In genomic region chr1:6695861-6696260, GRCh38 we compare ENCODE assay signal across 14 cellular contexts. TPM values are rescaled to one million over a fixed set of nuclear protein-coding genes. Genes with fewer than 3 reads are reported as not detected.
A peak's percentile ranks its signal among the peaks of the same experiment; 100 is the strongest.
DNase-seq lines count a peak whose midpoint lies in the region; ATAC-seq, FAIRE-seq and TF ChIP-seq lines count a peak whose summit lies in the region.
"Had no signal": no experiment of that assay in that cellular context is flagged by ENCODE, and none has a peak within 500 bp of the region (broad histone marks: within the 10 kb centered on the region; RNA-seq: fewer than 3 reads in every experiment).

No MANE protein-coding gene starts in this region.

- H3K4me1 ChIP-seq in K562 (replicated peaks in 1 of 2; ENCODE audit: control insufficient read depth in 2 of 2, insufficient read depth in 2 of 2, low read length in 2 of 2) (peaks cover 8% of the 10 kb centered on the region in 2 experiments; a peak in 3 of 5 replicates), mesendoderm (ENCODE audit: control insufficient read depth, low read depth, low read length) (peaks cover 4% of the 10 kb centered on the region), right atrium auricular region (peaks cover 0 to 24% of the 10 kb centered on the region in 2 donors)

- H3K79me2 ChIP-seq in K562 (ENCODE audit: control insufficient read depth, insufficient read depth, low read length) (peaks cover 85% of the 10 kb centered on the region), mesendoderm (ENCODE audit: control insufficient read depth, insufficient read depth, low read length) (peaks cover 48% of the 10 kb centered on the region)

- no peak for TF ChIP-seq EP300 in K562 (IDR thresholded peaks at IDR 0.05; ENCODE audit: low read length)

- H2BK5ac ChIP-seq in mesendoderm (ENCODE audit: low read length) = no peak overlapping the region

- H3K27me3 ChIP-seq in K562 (ENCODE audit: control insufficient read depth in 2 of 2, insufficient read depth in 2 of 2, low read length in 2 of 2) = no peaks in the 10 kb centered on the region
- H3K27me3 ChIP-seq in mesendoderm (ENCODE audit: insufficient read depth, low read length, poor library complexity) = no peaks in the 10 kb centered on the region
- H3K27me3 ChIP-seq in right atrium auricular region = no peaks in the 10 kb centered on the region

- H3K79me1 ChIP-seq in mesendoderm (ENCODE audit: low read length) = peaks cover 23% of the 10 kb centered on the region

- H3K9me1 ChIP-seq in K562 (ENCODE audit: control insufficient read depth, insufficient read depth, low read length) = no peaks in the 10 kb centered on the region

- BruUV-seq in K562 (replicated peaks; lab: Mats Ljungman, UMichigan) = no TSS peak

- peaks cover 62% of the 10 kb centered on the region for H3K36me3 ChIP-seq in K562 (ENCODE audit: control insufficient read depth, insufficient read depth, low read length)
- peaks cover 2% of the 10 kb centered on the region for H3K36me3 ChIP-seq in mesendoderm (ENCODE audit: control insufficient read depth, insufficient read depth, low read length)
- no peaks in the 10 kb centered on the region for H3K36me3 ChIP-seq in right atrium auricular region

- no peak overlapping the region for H2BK15ac ChIP-seq in mesendoderm (replicated peaks; ENCODE audit: low read depth)

- intact Hi-C loops in K562 (cut with micrococcal nuclease) = no loop called here

- no peak overlapping the region for H3K4me3 Mint-ChIP-seq in HFFc6
- H3K4me3 Mint-ChIP-seq: CD14-positive monocyte; CD8-positive, alpha-beta T cell had no signal

- H4K5ac ChIP-seq in mesendoderm (ENCODE audit: low read length) = no peak overlapping the region

- no peak overlapping the region for H2BK120ac ChIP-seq in mesendoderm (ENCODE audit: low read depth, low read length)

- no peaks in the 10 kb centered on the region for H3K27me3 Mint-ChIP-seq in HFFc6 (ENCODE audit: insufficient read depth)

- FAIRE-seq in K562 (lab: Jason Lieb, UNC) = no peak
- FAIRE-seq: G401.6, GM12891 had no signal

- CTCF ChIA-PET in K562 (lab: Yijun Ruan, JAX; ENCODE audit: low intra/inter-chr PET ratio) = no interaction called here

- TF ChIP-seq CTCF in HFFc6 (IDR thresholded peaks at IDR 0.05) (no peak), K562 (IDR thresholded peaks at IDR 0.05 in 2 of 3, conservative IDR thresholded peaks at IDR 0.05 in 1 of 3; ENCODE audit: insufficient read depth in 2 of 3, low read depth in 1 of 3, low read length in 3 of 3) (no peak), right atrium auricular region (IDR thresholded peaks at IDR 0.05) (no peak)

- H3K36me3 Mint-ChIP-seq in HFFc6 (ENCODE audit: low read depth) = peaks cover 17% of the 10 kb centered on the region

- no peak overlapping the region for H3K27ac ChIP-seq in K562 (ENCODE audit: extremely low read depth, low read depth, low read length)
- H3K27ac ChIP-seq in mesendoderm (ENCODE audit: low read depth, low read length) = no peak overlapping the region
- H3K27ac ChIP-seq in right atrium auricular region = no peak overlapping the region
- H3K27ac ChIP-seq: 22Rv1 had no signal

- H3K9me3 ChIP-seq in K562 (replicated peaks; ENCODE audit: control insufficient read depth, insufficient read depth, low read depth, low read length) (no peaks in the 10 kb centered on the region), right atrium auricular region (no peaks in the 10 kb centered on the region)

- no peak overlapping the region for H2AK5ac ChIP-seq in mesendoderm (ENCODE audit: low read length)

- H3K27ac Mint-ChIP-seq in HFFc6 = no peak overlapping the region; the same call in 1 of the 2 replicates
- H3K27ac Mint-ChIP-seq: CD8-positive, alpha-beta T cell had no signal

- no peak overlapping the region for H4K8ac ChIP-seq in mesendoderm (ENCODE audit: low read depth, low read length)

- H4K20me1 ChIP-seq in K562 (replicated peaks; ENCODE audit: control insufficient read depth, insufficient read depth, low read length) = peaks cover 6% of the 10 kb centered on the region; the same call in 1 of the 2 replicates

- H3K9ac ChIP-seq in K562 (ENCODE audit: insufficient read depth in 1 of 2, low read depth in 2 of 2, low read length in 2 of 2) (no peak overlapping the region), mesendoderm (ENCODE audit: low read length) (no peak overlapping the region)

- H3K4me2 ChIP-seq in K562 (ENCODE audit: insufficient read depth, low read length) = no peak overlapping the region
- no peak overlapping the region for H3K4me2 ChIP-seq in mesendoderm (ENCODE audit: low read length)

- H3K23ac ChIP-seq in mesendoderm (ENCODE audit: low read length) = no peak overlapping the region

- DNase-seq in EH (ENCODE audit: low read depth) = peak; percentile 12
- peak; percentile 14 for DNase-seq in HFFc6
- no peak for DNase-seq in K562 (ENCODE audit: extremely low read depth in 1 of 4, low spot score in 3 of 4)
- peak; percentile 11 for DNase-seq in mesendoderm
- DNase-seq in OCI-M1 (lab: John Stamatoyannopoulos, UW) = no peak
- no peak for DNase-seq in right atrium auricular region (ENCODE audit: low spot score)
- DNase-seq in NCI-H2029 treated with DMSO at 0.1 percent for 48 hours (lab: John Stamatoyannopoulos, UW) = no peak
- DNase-seq: CD8-positive, alpha-beta T cell; COR-L47; H7 had no signal

- TF ChIP-seq RAD21 in K562 (CRISPR knock-in tag; conservative IDR thresholded peaks at IDR 0.05 in 1 of 2, IDR thresholded peaks at IDR 0.05 in 1 of 2) = no peak

- H3K4ac ChIP-seq in mesendoderm (ENCODE audit: low read depth, low read length) = no peak overlapping the region

- H3K9me3 Mint-ChIP-seq in HFFc6 = no peaks in the 10 kb centered on the region
- H3K9me3 Mint-ChIP-seq: CD8-positive, alpha-beta T cell had no signal

- TF ChIP-seq POLR2A in K562 (conservative IDR thresholded peaks at IDR 0.05) = no peak

- no peak overlapping the region for H3K56ac ChIP-seq in mesendoderm (ENCODE audit: low read length)

- no peak for ATAC-seq in K562
- ATAC-seq: CD8-positive, alpha-beta T cell had no signal

- POLR2A ChIA-PET in K562 (lab: Yijun Ruan, JAX) = no interaction called here

- H3K4me1 Mint-ChIP-seq in HFFc6 (ENCODE audit: low read depth) = peaks cover 50% of the 10 kb centered on the region

- no peak overlapping the region for H3K4me3 ChIP-seq in K562
- no peak overlapping the region for H3K4me3 ChIP-seq in mesendoderm (ENCODE audit: low read length)
- no peak overlapping the region for H3K4me3 ChIP-seq in right atrium auricular region

- H2AFZ ChIP-seq in K562 (ENCODE audit: low read depth, low read length) = no peak overlapping the region

- in situ Hi-C loops in K562 (cut with MboI) = no loop called here

- WGBS in K562 (ENCODE audit: insufficient coverage, low coverage, missing lambda C conversion rate) = 74% methylated on average over 2 of the region's 2 CpGs
- WGBS in mesendoderm (ENCODE audit: extremely low coverage, insufficient coverage, low lambda C conversion rate) = no CpG with 5 or more reads among the region's 2 CpGs

- no peak overlapping the region for H3K18ac ChIP-seq in mesendoderm (ENCODE audit: low read length)

TF ChIP-seq in K562, 482 proteins besides CTCF, POLR2A, EP300 and RAD21:
- 0 out of 2 replicates have a peak, but pooled peaks have one; percentile 14 for TF ChIP-seq ESRRA (IDR thresholded peaks at IDR 0.05; ENCODE audit: borderline replicate concordance, low read depth)
- TF ChIP-seq ZBTB49 (CRISPR knock-in tag; IDR thresholded peaks at IDR 0.05; ENCODE audit: borderline replicate concordance) = no peak

RNA-seq across cellular contexts. Expression of gene DNAJC11, which starts 5.8 kb away (rescaled TPM):
- 10 to 100 TPM; 66.6 to 79.5 (median 73.0) TPM for total RNA-seq in HFFc6 (2021; fragmentation: NEBNext Ultra II Directional; extraction: Animal tissue kit (Norgen Biotek cat#: 25700))
- total RNA-seq in K562 (2011; cell fraction: chromatin; rRNA removed; ENCODE audit: low replicate concordance) = 233 and 279 TPM in 2 replicates
- total RNA-seq in K562 (2011; cell fraction: nucleolus; rRNA removed) = 86.2 and 87.8 TPM in 2 replicates
- total RNA-seq in K562 (2011; cell fraction: nucleoplasm; rRNA removed) = 111 and 125 TPM in 2 replicates
- total RNA-seq in K562 (2014; rRNA removed) (67.5 and 87.3 TPM in 2 replicates), K562 (2014; rRNA removed; fragmentation: Illumina TruSeq; extraction: Trizol) (78.9 and 86.4 TPM in 2 replicates), K562 (2015; rRNA removed; fragmentation: Illumina TruSeq; extraction: Trizol) (76.6 and 81.4 TPM in 2 replicates), K562 (2021) (115 and 121 TPM in 2 replicates), right atrium auricular region (10 to 100 TPM; 25.3 to 48.0 TPM)
- polyA plus RNA-seq in K562 (2011; rRNA removed) (42.2 and 52.7 TPM in 2 replicates), K562 (2014; fragmentation: Illumina TruSeq; extraction: Trizol) (109 and 123 TPM in 2 replicates), K562 (2014; fragmentation: Nextera tagmentation; extraction: Ambion mirVana) (10 to 100 TPM; 14.1 to 23.2 TPM), K562 (2014; rRNA removed) (79.0 and 81.4 TPM in 2 replicates)
- polyA plus RNA-seq in K562 (2011; cell fraction: cytosol; rRNA removed) = 36.5 and 45.3 TPM in 2 replicates
- 123 and 138 TPM in 2 replicates for polyA plus RNA-seq in K562 (2011; cell fraction: nucleus; rRNA removed)
- 48.9 and 134 TPM in 2 replicates for polyA plus RNA-seq in K562 (2012)
- 62.9 and 63.5 TPM in 2 replicates for polyA minus RNA-seq in K562 (2011; rRNA and poly(A)+ RNA removed)
- 33.0 and 35.0 TPM in 2 replicates for polyA minus RNA-seq in K562 (2011; cell fraction: cytosol; rRNA and poly(A)+ RNA removed)
- 33.3 and 61.1 TPM in 2 replicates for polyA minus RNA-seq in K562 (2011; cell fraction: nucleus; rRNA and poly(A)+ RNA removed)
- polyA plus RNA-seq in mesendoderm (2013, experiment 1 of 2) = 83.5 TPM
- polyA plus RNA-seq in mesendoderm (2013, experiment 2 of 2) = 82.1 TPM

Comparison
In these comparisons a context has a peak if more than half of its experiments do, and no peak if none do; other contexts are left out.
1. DNase-seq: peak in EH (single experiment), HFFc6 (single experiment) and mesendoderm (single experiment); none in K562 (0 of 4), OCI-M1 (single experiment), right atrium auricular region (single experiment) and NCI-H2029 treated with DMSO at 0.1 percent for 48 hours (single experiment).